ENCODE assay signal across 8 cellular contexts in the genomic region with DNA sequence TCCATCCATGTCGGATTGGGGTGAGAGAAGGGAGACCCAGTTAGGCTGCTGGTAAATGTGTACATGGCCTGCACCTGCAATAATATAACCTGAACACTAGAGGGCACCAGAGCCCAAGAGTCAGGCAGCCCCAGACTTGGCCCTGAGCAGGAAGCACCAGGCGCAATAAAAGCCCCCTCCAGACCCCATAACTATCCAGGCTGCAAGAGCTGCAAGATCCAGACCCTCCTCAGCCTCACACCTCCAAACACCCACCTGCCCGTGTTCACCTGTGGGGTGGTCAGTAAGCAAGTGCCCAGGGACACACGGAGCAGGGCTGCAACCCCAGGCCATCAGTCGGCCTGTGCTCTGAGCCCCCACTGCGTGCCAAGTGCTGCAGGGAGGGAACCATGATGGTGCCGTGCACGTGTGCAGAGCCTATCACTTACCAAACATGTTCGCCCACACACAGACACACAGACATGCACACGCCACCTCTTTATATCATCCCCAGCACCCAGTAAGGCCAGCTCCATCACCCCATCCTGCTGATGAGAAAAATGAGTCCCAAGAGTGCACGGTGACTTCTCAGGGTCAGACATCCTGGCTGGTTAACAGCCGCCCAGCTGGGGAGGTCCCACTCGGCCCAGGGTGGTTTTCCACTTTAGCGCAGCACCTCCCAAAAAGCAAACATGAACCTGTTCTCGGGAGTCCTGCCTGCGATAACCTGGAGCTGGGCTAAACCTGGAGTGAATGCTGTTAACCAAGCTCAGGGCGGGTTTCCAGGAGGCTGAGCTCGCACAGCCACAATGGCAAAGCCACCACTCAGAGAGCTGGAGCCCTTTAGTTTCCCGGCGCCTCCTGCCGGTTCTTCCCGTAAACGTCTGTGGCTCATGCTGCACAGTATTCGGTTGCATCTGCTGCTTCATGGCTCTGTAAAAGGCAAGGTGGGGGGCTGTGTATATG.
DNase-seq lines count a peak whose midpoint lies in the region; ATAC-seq and TF ChIP-seq lines count a peak whose summit lies in the region.

No MANE protein-coding gene starts in this region.

- H3K9ac ChIP-seq in mesenchymal stem cell (ENCODE audit: low read length) = no peak overlapping the region

- H3K4ac ChIP-seq in mesenchymal stem cell (ENCODE audit: low read depth in 1 of 2, low read length in 2 of 2) = no peak overlapping the region

- no peak overlapping the region for H2BK5ac ChIP-seq in mesenchymal stem cell (ENCODE audit: low read depth, low read length, poor library complexity, severe bottlenecking)

- no peak overlapping the region for H3K14ac ChIP-seq in mesenchymal stem cell (ENCODE audit: low read length in 2 of 2)

- H4K91ac ChIP-seq in mesenchymal stem cell (ENCODE audit: low read length) = no peak overlapping the region

- no peak overlapping the region for H2BK12ac ChIP-seq in mesenchymal stem cell (ENCODE audit: low read length in 2 of 2)

- ATAC-seq in Right ventricle myocardium inferior (peak; percentile 62), HG03139 (IDR thresholded peaks at IDR 0.05; ENCODE audit: unreplicated experiment) (peak; percentile 65)

- TF ChIP-seq POLR2A in stomach (IDR thresholded peaks at IDR 0.05) = no peak

- H3K27ac ChIP-seq in mesenchymal stem cell (ENCODE audit: low read length, poor library complexity, severe bottlenecking) = no peak overlapping the region
- peak overlapping the region; percentile 44 to 82 (median 61) for H3K27ac ChIP-seq in stomach

- H3K9me3 ChIP-seq in mesenchymal stem cell (ENCODE audit: control insufficient read depth, low read length) (no peaks in the 10 kb centered on the region), stomach (no peaks in the 10 kb centered on the region)

- peaks cover 0 to 14% of the 10 kb centered on the region in 2 experiments for H3K27me3 ChIP-seq in mesenchymal stem cell (ENCODE audit: control insufficient read depth in 1 of 2, insufficient read depth in 1 of 2, low read length in 2 of 2)
- H3K27me3 ChIP-seq in stomach = peaks cover 0 to 14% (median 0%) of the 10 kb centered on the region in 3 donors

- H2AK5ac ChIP-seq in mesenchymal stem cell (ENCODE audit: low read length, severe bottlenecking) = no peak overlapping the region

- H3K4me1 ChIP-seq in mesenchymal stem cell (ENCODE audit: control insufficient read depth, insufficient read depth, low read depth, low read length) = peaks cover 21% of the 10 kb centered on the region
- H3K4me1 ChIP-seq in stomach = peaks cover 0 to 33% (median 17%) of the 10 kb centered on the region in 4 donors

- DNase-seq in Right ventricle myocardium inferior (ENCODE audit: missing footprints) = no peak
- DNase-seq in cardiac septum (ENCODE audit: low spot score) = no peak
- peak; percentile 41 for DNase-seq in NCI-H460 (ENCODE audit: extremely low read depth, low read depth)
- DNase-seq in activated CD4-positive, alpha-beta T cell treated with anti-CD3 and anti-CD28 coated beads for 48 hours = peak; percentile 52
- DNase-seq in dermis microvascular lymphatic vessel endothelial cell (ENCODE audit: low read depth in 2 of 2) = peak; percentile 3 to 38
- DNase-seq in mesenchymal stem cell = peak; percentile 49
- peak; percentile 93 for DNase-seq in stomach

- no peak overlapping the region for H3K4me2 ChIP-seq in mesenchymal stem cell (ENCODE audit: low read length, poor library complexity, severe bottlenecking)

- 46% methylated on average over 23 of the region's 24 CpGs for WGBS in mesenchymal stem cell
- 26 to 41% (median 37%) methylated on average over 13 to 24 of the region's 24 CpGs for WGBS in stomach, 5 donors

- no peak overlapping the region for H3K4me3 ChIP-seq in mesenchymal stem cell (ENCODE audit: insufficient read depth in 1 of 2, low read depth in 1 of 2, low read length in 2 of 2)
- peak overlapping the region in 1 of 4 donors; percentile 26 for H3K4me3 ChIP-seq in stomach

- intact Hi-C loops in Right ventricle myocardium inferior (cut with DNase I) = no loop called here
- intact Hi-C loops in cardiac septum (cut with DNase I) = loop anchor here (2.0 kb wide), 1 partner anchor 164 kb away; no protein-coding TSS in a partner anchor
- intact Hi-C loops in stomach (cut with DNase I; ENCODE audit: low total_unique reads) = loop anchor here (10.0 kb wide), 1 partner anchor 594 kb away; no protein-coding TSS in a partner anchor

- H2BK15ac ChIP-seq in mesenchymal stem cell (ENCODE audit: low read depth, poor library complexity, severe bottlenecking) = no peak overlapping the region

- H2BK120ac ChIP-seq in mesenchymal stem cell (ENCODE audit: low read depth, low read length) = no peak overlapping the region

- H2AFZ ChIP-seq in mesenchymal stem cell (ENCODE audit: low read depth, low read length) = no peak overlapping the region

- H3K18ac ChIP-seq in mesenchymal stem cell (ENCODE audit: low read depth in 1 of 2, low read length in 2 of 2) = no peak overlapping the region

- TF ChIP-seq EP300 in stomach (IDR thresholded peaks at IDR 0.05) = no peak

- peaks cover 0 to 5% of the 10 kb centered on the region in 2 experiments for H3K36me3 ChIP-seq in mesenchymal stem cell (ENCODE audit: control insufficient read depth in 1 of 2, insufficient read depth in 2 of 2, low read depth in 1 of 2, low read length in 2 of 2)
- no peaks in the 10 kb centered on the region for H3K36me3 ChIP-seq in stomach

- peak in 5 of 7 experiments; percentile 72 to 88 (median 81) for TF ChIP-seq CTCF in stomach (IDR thresholded peaks at IDR 0.05)

- H3K79me1 ChIP-seq in mesenchymal stem cell (replicated peaks; ENCODE audit: low read length, poor library complexity, severe bottlenecking) = peaks cover 26% of the 10 kb centered on the region

- no peak overlapping the region for H3K23ac ChIP-seq in mesenchymal stem cell (ENCODE audit: low read length in 2 of 2)

- H4K8ac ChIP-seq in mesenchymal stem cell (ENCODE audit: low read length) = peak overlapping the region; percentile 47

Comparison
In these comparisons a context has a peak if more than half of its experiments do, and no peak if none do; other contexts are left out.
1. DNase-seq: peak in NCI-H460 (single experiment), activated CD4-positive, alpha-beta T cell treated with anti-CD3 and anti-CD28 coated beads for 48 hours (single experiment), dermis microvascular lymphatic vessel endothelial cell (2 of 2), mesenchymal stem cell (single experiment) and stomach (single experiment); none in Right ventricle myocardium inferior (single experiment) and cardiac septum (single experiment).